In genomic region chr5:134592141-134592746, GRCh38 we compare ENCODE assay signal across 10 cellular contexts.
A peak's percentile ranks its signal among the peaks of the same experiment; 100 is the strongest.
DNase-seq lines count a peak whose midpoint lies in the region; ATAC-seq lines count a peak whose summit lies in the region.
"Had no signal": no experiment of that assay in that cellular context is flagged by ENCODE, and none has a peak within 500 bp of the region (broad histone marks: within the 10 kb centered on the region; RNA-seq: fewer than 3 reads in every experiment).

No MANE protein-coding gene starts in this region.

- no peak overlapping the region for H3K4me3 Mint-ChIP-seq in activated naive CD4-positive, alpha-beta T cell treated with anti-CD3 and anti-CD28 coated beads, Interleukin-2, amount 10 ng/mL, durations not matched to agents 7 days and 5 days
- H3K4me3 Mint-ChIP-seq: stimulated activated naive CD8-positive, alpha-beta T cell treated with anti-CD3 and anti-CD28 coated beads, Interleukin-15, amount 100 ng/mL, for 72 hours had no signal

- H3K27ac ChIP-seq in iPS-20b (ENCODE audit: low read length) (peak overlapping the region; percentile 55), caudate nucleus (ENCODE audit: low read depth, low read length) (no peak overlapping the region)

- peaks cover 10% of the 10 kb centered on the region for H3K4me1 ChIP-seq in adipocyte (ENCODE audit: control insufficient read depth, insufficient read depth, low read length)
- peaks cover 30% of the 10 kb centered on the region for H3K4me1 ChIP-seq in iPS-20b (ENCODE audit: insufficient read depth, low read length)

- no peak overlapping the region for H3K9ac ChIP-seq in adipocyte (ENCODE audit: low read length)
- peak overlapping the region; percentile 55 for H3K9ac ChIP-seq in iPS-20b (ENCODE audit: low read depth, low read length)

- H3K27ac Mint-ChIP-seq in activated naive CD4-positive, alpha-beta T cell treated with anti-CD3 and anti-CD28 coated beads, Interleukin-2, amount 10 ng/mL, durations not matched to agents 7 days and 5 days = peak overlapping the region; percentile 46

- H3K9me3 ChIP-seq in adipocyte (ENCODE audit: control insufficient read depth, low read length) (no peaks in the 10 kb centered on the region), iPS-20b (ENCODE audit: insufficient read depth, low read depth, low read length) (no peaks in the 10 kb centered on the region)
- H3K9me3 ChIP-seq: ascending aorta had no signal

- H3K4me1 Mint-ChIP-seq in activated naive CD4-positive, alpha-beta T cell treated with anti-CD3 and anti-CD28 coated beads, Interleukin-2, amount 10 ng/mL, durations not matched to agents 7 days and 5 days = peaks cover 31% of the 10 kb centered on the region

- H3K4me3 ChIP-seq in adipocyte (ENCODE audit: low read length) (no peak overlapping the region), iPS-20b (ENCODE audit: low read length) (peak overlapping the region; percentile 39; the same call in 1 of the 2 replicates)
- H3K4me3 ChIP-seq: ascending aorta had no signal

- H3K9me3 Mint-ChIP-seq in activated naive CD4-positive, alpha-beta T cell treated with anti-CD3 and anti-CD28 coated beads, Interleukin-2, amount 10 ng/mL, durations not matched to agents 7 days and 5 days = no peaks in the 10 kb centered on the region
- H3K9me3 Mint-ChIP-seq: stimulated activated naive CD8-positive, alpha-beta T cell treated with anti-CD3 and anti-CD28 coated beads, Interleukin-15, amount 100 ng/mL, for 72 hours had no signal

- H3K27me3 ChIP-seq in adipocyte (replicated peaks; ENCODE audit: control insufficient read depth, insufficient read depth, low read length) = no peaks in the 10 kb centered on the region
- no peaks in the 10 kb centered on the region for H3K27me3 ChIP-seq in iPS-20b (ENCODE audit: insufficient read depth, low read length)
- H3K27me3 ChIP-seq: ascending aorta had no signal

- CTCF ChIA-PET in activated naive CD4-positive, alpha-beta T cell treated with anti-CD3 and anti-CD28 coated beads, Interleukin-2, amount 10 ng/mL, durations not matched to agents 7 days and 5 days (lab: Charles Lee) = interaction anchor here (1.1 to 1.3 kb wide), 3 partner anchors 17 to 181 kb away, joined by 3 to 4 read pairs (median 3); partner anchors contain the start of gene CDKN2AIPNL

- H3K36me3 Mint-ChIP-seq in activated naive CD4-positive, alpha-beta T cell treated with anti-CD3 and anti-CD28 coated beads, Interleukin-2, amount 10 ng/mL, durations not matched to agents 7 days and 5 days = no peaks in the 10 kb centered on the region

- no peaks in the 10 kb centered on the region for H3K27me3 Mint-ChIP-seq in activated naive CD4-positive, alpha-beta T cell treated with anti-CD3 and anti-CD28 coated beads, Interleukin-2, amount 10 ng/mL, durations not matched to agents 7 days and 5 days

- no peaks in the 10 kb centered on the region for H3K36me3 ChIP-seq in adipocyte (ENCODE audit: control insufficient read depth, insufficient read depth, low read length, severe bottlenecking)
- no peaks in the 10 kb centered on the region for H3K36me3 ChIP-seq in iPS-20b (ENCODE audit: insufficient read depth, low read depth, low read length)
- H3K36me3 ChIP-seq: ascending aorta had no signal

- DNase-seq in activated naive CD4-positive, alpha-beta T cell treated with anti-CD3 and anti-CD28 coated beads, Interleukin-2, amount 10 ng/mL, durations not matched to agents 7 days and 5 days = no peak
- no peak for DNase-seq in activated naive CD4-positive, alpha-beta T cell treated with Interleukin-2 at 50 U/mL for 16 hours
- DNase-seq in adipocyte (ENCODE audit: low read depth) = peak; percentile 34
- DNase-seq in caudate nucleus (lab: John Stamatoyannopoulos, UW) = no peak
- no peak for DNase-seq in superior temporal gyrus (ENCODE audit: extremely low spot score)
- DNase-seq in activated effector memory CD4-positive, alpha-beta T cell treated with Interleukin-2 at 50 U/mL for 16 hours = no peak
- DNase-seq: stimulated activated naive CD8-positive, alpha-beta T cell treated with anti-CD3 and anti-CD28 coated beads, Interleukin-15, amount 100 ng/mL, for 72 hours had no signal

- ATAC-seq in HG03565 (IDR thresholded peaks at IDR 0.05; ENCODE audit: unreplicated experiment) = no peak
- ATAC-seq: stimulated activated naive CD8-positive, alpha-beta T cell treated with anti-CD3 and anti-CD28 coated beads, Interleukin-15, amount 100 ng/mL, for 72 hours had no signal
